Comparison of ENCODE assay signal across 1 cellular context in genomic region chr19:1773173-1773572, GRCh38.
TF ChIP-seq lines count a peak whose summit lies in the region.

No MANE protein-coding gene starts in this region.

TF ChIP-seq in K562, 482 proteins besides CTCF, POLR2A, EP300 and RAD21:
- TF ChIP-seq CREM (IDR thresholded peaks at IDR 0.05; ENCODE audit: low read depth) = peak; percentile 14; the same call in 1 of the 2 replicates
- TF ChIP-seq TCF7 (IDR thresholded peaks at IDR 0.05; ENCODE audit: borderline replicate concordance) = no peak
- TF ChIP-seq KHSRP (IDR thresholded peaks at IDR 0.05) = no peak
- TF ChIP-seq NCOA2 (IDR thresholded peaks at IDR 0.05; ENCODE audit: partially characterized antibody in 2 of 2) = no peak
- TF ChIP-seq ZBTB17 (CRISPR knock-in tag; IDR thresholded peaks at IDR 0.05) = no peak
- no peak for TF ChIP-seq SMC3 (conservative IDR thresholded peaks at IDR 0.05; ENCODE audit: insufficient read depth, low read depth, low read length)
- TF ChIP-seq MCM3 (IDR thresholded peaks at IDR 0.05) = no peak
- TF ChIP-seq POLR2B (IDR thresholded peaks at IDR 0.05; ENCODE audit: low read depth, partially characterized antibody) = no peak
- TF ChIP-seq SP2 (IDR thresholded peaks at IDR 0.05; ENCODE audit: extremely low read depth, low read depth, low read length, poor library complexity, severe bottlenecking) = no peak
- TF ChIP-seq ZNF239 (CRISPR knock-in tag; IDR thresholded peaks at IDR 0.05) = no peak
- TF ChIP-seq KDM1A (IDR thresholded peaks at IDR 0.05) = no peak; a peak in 1 of 4 replicates
- TF ChIP-seq BRCA1 (IDR thresholded peaks at IDR 0.05) = no peak
- no peak for TF ChIP-seq BRCA1 (CRISPR knock-in tag; IDR thresholded peaks at IDR 0.05)
- peak in 1 of 2 experiments; percentile 77; a peak in 1 of 4 replicates for TF ChIP-seq TEAD1 (CRISPR knock-in tag; IDR thresholded peaks at IDR 0.05)
- 0 out of 2 replicates have a peak, but pooled peaks have one; percentile 6 for TF ChIP-seq CBFA2T3 (IDR thresholded peaks at IDR 0.05)
- TF ChIP-seq GABPB2 (CRISPR knock-in tag; conservative IDR thresholded peaks at IDR 0.05) = no peak
- no peak for TF ChIP-seq ZBTB12 (CRISPR knock-in tag; IDR thresholded peaks at IDR 0.05)
- no peak for TF ChIP-seq MCM2 (IDR thresholded peaks at IDR 0.05; ENCODE audit: low read depth)
- TF ChIP-seq MEF2D (tag; conservative IDR thresholded peaks at IDR 0.05; ENCODE audit: low read depth) = no peak
- no peak for TF ChIP-seq TRIM28 (IDR thresholded peaks at IDR 0.05)
- no peak for TF ChIP-seq ZC3H4 (CRISPR knock-in tag; IDR thresholded peaks at IDR 0.05; ENCODE audit: borderline replicate concordance)
- TF ChIP-seq PPARD (CRISPR knock-in tag; IDR thresholded peaks at IDR 0.05) = no peak
- peak; percentile 35; the same call in 1 of the 2 replicates for TF ChIP-seq VEZF1 (CRISPR knock-in tag; IDR thresholded peaks at IDR 0.05)
- TF ChIP-seq ZNF232 (CRISPR knock-in tag; IDR thresholded peaks at IDR 0.05) = no peak
